ENCODE assay signal across 15 cellular contexts in the genomic region with DNA sequence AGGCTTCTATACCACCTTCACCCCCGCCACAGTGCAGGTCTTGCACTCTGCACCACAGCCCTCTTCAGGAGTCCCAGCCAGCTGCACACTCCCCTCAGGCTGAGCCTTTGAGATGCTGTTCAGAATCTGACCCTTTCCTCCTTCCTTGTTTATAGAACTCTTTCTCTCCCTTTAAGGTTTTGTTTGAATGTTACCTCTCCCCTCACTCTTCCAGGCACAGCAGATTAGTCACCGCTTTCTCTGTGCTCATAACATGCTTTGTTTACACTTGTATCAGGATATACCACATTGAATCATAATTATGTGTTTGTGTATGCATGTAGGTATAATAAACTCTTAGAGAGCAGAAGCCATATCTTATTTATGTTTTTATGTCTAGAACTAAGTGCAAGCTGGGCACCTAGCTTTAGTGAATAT.
DNase-seq lines count a peak whose midpoint lies in the region; ATAC-seq and TF ChIP-seq lines count a peak whose summit lies in the region.
"Had no signal": no experiment of that assay in that cellular context is flagged by ENCODE, and none has a peak within 500 bp of the region (broad histone marks: within the 10 kb centered on the region; RNA-seq: fewer than 3 reads in every experiment).

No MANE protein-coding gene starts in this region.

- no peak for TF ChIP-seq EP300 in tibial nerve (IDR thresholded peaks at IDR 0.05)

- CTCF ChIA-PET in activated CD8-positive, alpha-beta memory T cell treated with anti-CD3 and anti-CD28 coated beads, Interleukin-2, amount 10 ng/mL, durations not matched to agents 7 days and 5 days (lab: Charles Lee), result no interaction called here

- H3K27me3 ChIP-seq in DOHH2 (ENCODE audit: control insufficient read depth, low read length) (no peaks in the 10 kb centered on the region), prostate gland (replicated peaks; ENCODE audit: insufficient read depth) (no peaks in the 10 kb centered on the region), tibial nerve (no peaks in the 10 kb centered on the region)
- H3K27me3 ChIP-seq: pancreas had no signal

- no peak overlapping the region for H3K4me3 Mint-ChIP-seq in activated CD8-positive, alpha-beta memory T cell treated with anti-CD3 and anti-CD28 coated beads, Interleukin-2, amount 10 ng/mL, durations not matched to agents 7 days and 5 days
- H3K4me3 Mint-ChIP-seq: effector memory CD8-positive, alpha-beta T cell had no signal

- no peaks in the 10 kb centered on the region for H3K9me3 Mint-ChIP-seq in activated CD8-positive, alpha-beta memory T cell treated with anti-CD3 and anti-CD28 coated beads, Interleukin-2, amount 10 ng/mL, durations not matched to agents 7 days and 5 days (ENCODE audit: low read depth)
- H3K9me3 Mint-ChIP-seq: activated T-helper 2 cell treated with anti-CD3 and anti-CD28 coated beads, Interferon-gamma antibody, Interleukin-2, Interleukin-4, amounts not matched to agents 10 μg/mL and 5 μg/mL and 100 μg/mL, durations not matched to agents 14 hours and 24 hours and 36 hours; effector memory CD8-positive, alpha-beta T cell had no signal

- peak overlapping the region; percentile 87 for H3K4me2 ChIP-seq in DOHH2 (ENCODE audit: low read length)

- no peaks in the 10 kb centered on the region; the same call in 1 of the 2 replicates for H3K36me3 ChIP-seq in DOHH2 (ENCODE audit: control insufficient read depth, low read length)
- H3K36me3 ChIP-seq in prostate gland, result no peaks in the 10 kb centered on the region
- H3K36me3 ChIP-seq in tibial nerve, result no peaks in the 10 kb centered on the region
- H3K36me3 ChIP-seq: HAP-1, pancreas had no signal

- H3K4me3 ChIP-seq in DOHH2 (ENCODE audit: low read length) (peak overlapping the region; percentile 15; the same call in 1 of the 2 replicates), LNCaP clone FGC (ENCODE audit: low read depth, low read length) (no peak overlapping the region), prostate gland (no peak overlapping the region), tibial nerve (no peak overlapping the region)
- H3K4me3 ChIP-seq: HAP-1, pancreas had no signal

- in situ Hi-C loops in T47D (cut with HindIII; ENCODE audit: low pct_unique_long_range_greater_than_20kb, low sequenced_read_pairs), result no loop called here

- H4K20me1 ChIP-seq in DOHH2 (ENCODE audit: control insufficient read depth, insufficient read depth, low read depth, low read length), result no peaks in the 10 kb centered on the region

- H3K27ac Mint-ChIP-seq in activated CD8-positive, alpha-beta memory T cell treated with anti-CD3 and anti-CD28 coated beads, Interleukin-2, amount 10 ng/mL, durations not matched to agents 7 days and 5 days, result no peak overlapping the region
- H3K27ac Mint-ChIP-seq: activated T-helper 2 cell treated with anti-CD3 and anti-CD28 coated beads, Interferon-gamma antibody, Interleukin-2, Interleukin-4, amounts not matched to agents 10 μg/mL and 5 μg/mL and 100 μg/mL, durations not matched to agents 14 hours and 24 hours and 36 hours; effector memory CD8-positive, alpha-beta T cell had no signal

- peaks cover 5% of the 10 kb centered on the region for H3K36me3 Mint-ChIP-seq in activated CD8-positive, alpha-beta memory T cell treated with anti-CD3 and anti-CD28 coated beads, Interleukin-2, amount 10 ng/mL, durations not matched to agents 7 days and 5 days

- ATAC-seq in HG03571 (IDR thresholded peaks at IDR 0.05; ENCODE audit: unreplicated experiment), result no peak
- no peak for ATAC-seq in activated CD8-positive, alpha-beta memory T cell treated with anti-CD3 and anti-CD28 coated beads, Interleukin-2, amount 10 ng/mL, durations not matched to agents 7 days and 5 days
- no peak for ATAC-seq in HG03159 (IDR thresholded peaks at IDR 0.05; ENCODE audit: unreplicated experiment)
- ATAC-seq: effector memory CD8-positive, alpha-beta T cell had no signal

- 63% methylated on average over 2 of the region's 2 CpGs for WGBS in prostate gland
- WGBS in tibial nerve, 2 donors, result 89 to 98% methylated on average over 2 of the region's 2 CpGs

- peaks cover 12% of the 10 kb centered on the region for H3K27me3 Mint-ChIP-seq in activated CD8-positive, alpha-beta memory T cell treated with anti-CD3 and anti-CD28 coated beads, Interleukin-2, amount 10 ng/mL, durations not matched to agents 7 days and 5 days
- H3K27me3 Mint-ChIP-seq: effector memory CD8-positive, alpha-beta T cell had no signal

- H3K4me1 ChIP-seq in DOHH2 (ENCODE audit: control insufficient read depth, low read length) (peaks cover 93% of the 10 kb centered on the region), prostate gland (replicated peaks) (peaks cover 10% of the 10 kb centered on the region), tibial nerve (peaks cover 0 to 18% (median 1%) of the 10 kb centered on the region in 4 donors)
- H3K4me1 ChIP-seq: HAP-1 had no signal

- H3F3A ChIP-seq in DOHH2 (ENCODE audit: control insufficient read depth, insufficient read depth), result peaks cover 25% of the 10 kb centered on the region

- H3K4me1 Mint-ChIP-seq in activated CD8-positive, alpha-beta memory T cell treated with anti-CD3 and anti-CD28 coated beads, Interleukin-2, amount 10 ng/mL, durations not matched to agents 7 days and 5 days, result peaks cover 22% of the 10 kb centered on the region

- no peaks in the 10 kb centered on the region for H3K9me2 ChIP-seq in DOHH2 (replicated peaks; ENCODE audit: control insufficient read depth, low read length)

- DNase-seq in LNCaP clone FGC (ENCODE audit: low read depth) (peak; percentile 68), T47D (ENCODE audit: low read depth in 1 of 2, low spot score in 1 of 2) (peak; percentile 31 to 76), prostate gland (ENCODE audit: low spot score) (no peak), tibial nerve (ENCODE audit: low spot score in 2 of 2) (no peak)
- no peak for DNase-seq in activated CD8-positive, alpha-beta memory T cell treated with anti-CD3 and anti-CD28 coated beads, Interleukin-2, amount 10 ng/mL, durations not matched to agents 7 days and 5 days
- DNase-seq: effector memory CD8-positive, alpha-beta T cell; GF-D8; kidney glomerular epithelial cell; NCI-H748 treated with DMSO at 0.1 percent for 48 hours; pancreas had no signal

- H3K9me3 ChIP-seq in DOHH2 (ENCODE audit: control insufficient read depth, insufficient read depth, low read length) (no peaks in the 10 kb centered on the region), prostate gland (no peaks in the 10 kb centered on the region), tibial nerve (no peaks in the 10 kb centered on the region)
- H3K9me3 ChIP-seq: HAP-1, pancreas had no signal

- H3K27ac ChIP-seq in DOHH2 (ENCODE audit: low read depth, low read length) (peak overlapping the region; percentile 93), prostate gland (peak overlapping the region; percentile 41 to 65), tibial nerve (no peak overlapping the region)
- H3K27ac ChIP-seq: pancreas had no signal

- H3K79me2 ChIP-seq in DOHH2 (ENCODE audit: control insufficient read depth, low read length), result peaks cover 18% of the 10 kb centered on the region

- no peak for TF ChIP-seq POLR2A in prostate gland (IDR thresholded peaks at IDR 0.05)
- TF ChIP-seq POLR2A in tibial nerve (IDR thresholded peaks at IDR 0.05), result no peak

- intact Hi-C loops in prostate gland (cut with DNase I), result no loop called here

- no peak for TF ChIP-seq CTCF in DOHH2 (IDR thresholded peaks at IDR 0.05; ENCODE audit: low read depth, low read length, poor library complexity, severe bottlenecking)
- TF ChIP-seq CTCF in LNCaP clone FGC (IDR thresholded peaks at IDR 0.05; ENCODE audit: control insufficient read depth, extremely low read depth, insufficient read depth), result no peak
- no peak for TF ChIP-seq CTCF in prostate gland (IDR thresholded peaks at IDR 0.05)
- no peak for TF ChIP-seq CTCF in tibial nerve (IDR thresholded peaks at IDR 0.05)

Comparison
In these comparisons a context has a peak if more than half of its experiments do, and no peak if none do; other contexts are left out.
1. H3K27ac ChIP-seq: peak in DOHH2 (single experiment) and prostate gland (2 of 2); none in tibial nerve (0 of 4).
2. DNase-seq: peak in LNCaP clone FGC (single experiment) and T47D (2 of 2); none in prostate gland (single experiment), tibial nerve (0 of 2) and activated CD8-positive, alpha-beta memory T cell treated with anti-CD3 and anti-CD28 coated beads, Interleukin-2, amount 10 ng/mL, durations not matched to agents 7 days and 5 days (single experiment).